Comparison of ENCODE assay signal across 24 cellular contexts in genomic region chr4:177182156-177182555, GRCh38.
DNase-seq lines count a peak whose midpoint lies in the region; ATAC-seq and TF ChIP-seq lines count a peak whose summit lies in the region.
"Had no signal": no experiment of that assay in that cellular context is flagged by ENCODE, and none has a peak within 500 bp of the region (broad histone marks: within the 10 kb centered on the region; RNA-seq: fewer than 3 reads in every experiment).

No MANE protein-coding gene starts in this region.

- H3K4me1 ChIP-seq in osteoblast (ENCODE audit: insufficient read depth, low read length) = peaks cover 37% of the 10 kb centered on the region
- H3K4me1 ChIP-seq: tibial nerve had no signal

- H3K36me3 ChIP-seq in osteoblast (ENCODE audit: insufficient read depth, low read length) = no peaks in the 10 kb centered on the region
- H3K36me3 ChIP-seq: tibial nerve had no signal

- no peaks in the 10 kb centered on the region for H3K79me2 ChIP-seq in osteoblast (ENCODE audit: insufficient read depth, low read length)

- H3K4me3 ChIP-seq in AG10803 (ENCODE audit: low read length) (no peak overlapping the region), HFF-Myc (replicated peaks; ENCODE audit: low read depth, low read length) (no peak overlapping the region), osteoblast (ENCODE audit: insufficient read depth, low read length) (no peak overlapping the region)
- H3K4me3 ChIP-seq: coronary artery, tibial nerve had no signal

- H3K9me3 ChIP-seq in osteoblast (ENCODE audit: low read depth, low read length) = no peaks in the 10 kb centered on the region
- H3K9me3 ChIP-seq: tibial nerve had no signal

- peak overlapping the region; percentile 18 for H3K27ac ChIP-seq in osteoblast (ENCODE audit: low read depth, low read length)
- H3K27ac ChIP-seq: coronary artery, tibial nerve had no signal

- H2AFZ ChIP-seq in osteoblast (ENCODE audit: low read length) = no peak overlapping the region

- no peak for TF ChIP-seq CTCF in AG10803 (conservative IDR thresholded peaks at IDR 0.05; ENCODE audit: low read length)
- TF ChIP-seq CTCF in HFF-Myc (IDR thresholded peaks at IDR 0.05; ENCODE audit: low read depth, low read length, missing control alignments) = no peak
- TF ChIP-seq CTCF in osteoblast (IDR thresholded peaks at IDR 0.05; ENCODE audit: extremely low read depth, low read depth, low read length) = no peak

- H4K20me1 ChIP-seq in osteoblast (ENCODE audit: insufficient read depth, low read length) = no peaks in the 10 kb centered on the region

- DNase-seq in AG10803 (ENCODE audit: low read depth) = peak; percentile 95
- peak; percentile 17 for DNase-seq in HFF-Myc (ENCODE audit: extremely low read depth, low read depth)
- DNase-seq in fibroblast of gingiva (ENCODE audit: low read depth) = peak; percentile 85
- no peak for DNase-seq in osteoblast (ENCODE audit: insufficient read length, low spot score, missing footprints)
- DNase-seq in activated CD4-positive, alpha-beta T cell treated with anti-CD3 and anti-CD28 coated beads, Interleukin-2, amount 50 U/mL, for 4 hours = no peak
- DNase-seq: activated CD4-positive, alpha-beta memory T cell treated with anti-CD3 and anti-CD28 coated beads for 36 hours; activated CD4-positive, CD25-positive, alpha-beta regulatory T cell; activated CD8-positive, alpha-beta memory T cell treated with anti-CD3 and anti-CD28 coated beads, Interleukin-2, amount 50 U/mL, for 4 hours; activated naive CD4-positive, alpha-beta T cell treated with anti-CD3 and anti-CD28 coated beads, Interleukin-2, amount 50 U/mL, for 16 hours; CD4-positive, CD25-positive, alpha-beta regulatory T cell; effector memory CD4-positive, alpha-beta T cell; glutamatergic neuron; natural killer cell; NCI-H1436 treated with DMSO at 0.1 percent for 48 hours; NCI-H446; NCI-H774; occipital lobe; small intestine; stimulated activated CD4-positive, alpha-beta T cell treated with anti-CD3 and anti-CD28 coated beads, Interleukin-1b, Interleukin-23, amount 100 ng/mL, for 48 hours had no signal

- H3K27me3 ChIP-seq in osteoblast (ENCODE audit: insufficient read depth, low read length) = no peaks in the 10 kb centered on the region
- H3K27me3 ChIP-seq: tibial nerve had no signal

- H3K4me2 ChIP-seq in osteoblast (ENCODE audit: insufficient read depth, low read length) = no peak overlapping the region

- ATAC-seq in GM18517 (IDR thresholded peaks at IDR 0.05; ENCODE audit: unreplicated experiment) (no peak), GM19397 (IDR thresholded peaks at IDR 0.05; ENCODE audit: unreplicated experiment) (no peak)
- ATAC-seq: HCT116, natural killer cell had no signal

Comparison
In these comparisons a context has a peak if more than half of its experiments do, and no peak if none do; other contexts are left out.
1. DNase-seq: peak in AG10803 (single experiment), HFF-Myc (single experiment) and fibroblast of gingiva (single experiment); none in osteoblast (single experiment) and activated CD4-positive, alpha-beta T cell treated with anti-CD3 and anti-CD28 coated beads, Interleukin-2, amount 50 U/mL, for 4 hours (0 of 2).